In genomic region chr10:119359025-119359424, GRCh38 we compare ENCODE assay signal across 18 cellular contexts.
A peak's percentile ranks its signal among the peaks of the same experiment; 100 is the strongest.
DNase-seq lines count a peak whose midpoint lies in the region; ATAC-seq and TF ChIP-seq lines count a peak whose summit lies in the region.
"Had no signal": no experiment of that assay in that cellular context is flagged by ENCODE, and none has a peak within 500 bp of the region (broad histone marks: within the 10 kb centered on the region; RNA-seq: fewer than 3 reads in every experiment).

No MANE protein-coding gene starts in this region.

- TF ChIP-seq POLR2A in sigmoid colon (IDR thresholded peaks at IDR 0.05) (no peak), upper lobe of left lung (IDR thresholded peaks at IDR 0.05) (no peak)

- no peak for ATAC-seq in central memory CD8-positive, alpha-beta T cell (replicated peaks; ENCODE audit: extremely low read depth, poor library complexity, severe bottlenecking)
- ATAC-seq in upper lobe of left lung (ENCODE audit: low FRiP score in 2 of 2) (no peak), GM21447 (IDR thresholded peaks at IDR 0.05; ENCODE audit: unreplicated experiment) (no peak)
- ATAC-seq: GM12878, GM23338 had no signal

- H3K4me1 Mint-ChIP-seq in central memory CD8-positive, alpha-beta T cell, result peaks cover 17% of the 10 kb centered on the region
- H3K4me1 Mint-ChIP-seq: GM23338 had no signal

- intact Hi-C loops in left ventricle myocardium inferior (cut with micrococcal nuclease), result no loop called here
- intact Hi-C loops in sigmoid colon (cut with DNase I), result no loop called here

- DNase-seq in left ventricle myocardium inferior (no peak), right atrium auricular region (ENCODE audit: low spot score) (no peak), sigmoid colon (peak; percentile 35), upper lobe of left lung (no peak), NCI-H187 treated with DMSO at 0.1 percent for 48 hours (lab: John Stamatoyannopoulos, UW) (no peak)
- no peak for DNase-seq in central memory CD8-positive, alpha-beta T cell (ENCODE audit: low spot score in 2 of 2)
- DNase-seq in effector CD4-positive, alpha-beta T cell, result no peak
- DNase-seq: Calu3; CD4-positive, alpha-beta memory T cell; DMS79 treated with DMSO at 0.1 percent for 48 hours; GF-D8; HCEC 1CT had no signal

- peaks cover 66% of the 10 kb centered on the region for H3K4me1 ChIP-seq in left ventricle myocardium inferior
- H3K4me1 ChIP-seq in right atrium auricular region, result peaks cover 0 to 27% of the 10 kb centered on the region in 2 donors
- H3K4me1 ChIP-seq in sigmoid colon, result peaks cover 0 to 30% (median 18%) of the 10 kb centered on the region in 4 donors
- H3K4me1 ChIP-seq in upper lobe of left lung, result peaks cover 18 to 45% (median 30%) of the 10 kb centered on the region in 4 donors

- peaks cover 2% of the 10 kb centered on the region for H3K36me3 Mint-ChIP-seq in central memory CD8-positive, alpha-beta T cell (ENCODE audit: insufficient read depth)

- no peak overlapping the region for H3K4me3 ChIP-seq in left ventricle myocardium inferior
- H3K4me3 ChIP-seq in right atrium auricular region, result no peak overlapping the region
- H3K4me3 ChIP-seq in sigmoid colon, result no peak overlapping the region
- no peak overlapping the region for H3K4me3 ChIP-seq in upper lobe of left lung
- H3K4me3 ChIP-seq: BLaER1, GM12878, GM23338 had no signal

- TF ChIP-seq CTCF in left ventricle myocardium inferior (IDR thresholded peaks at IDR 0.05; ENCODE audit: borderline replicate concordance), result no peak
- TF ChIP-seq CTCF in right atrium auricular region (IDR thresholded peaks at IDR 0.05), result no peak
- TF ChIP-seq CTCF in sigmoid colon (IDR thresholded peaks at IDR 0.05), result no peak
- no peak for TF ChIP-seq CTCF in upper lobe of left lung (IDR thresholded peaks at IDR 0.05)

- peak overlapping the region; percentile 91 for H3K27ac ChIP-seq in left ventricle myocardium inferior (replicated peaks)
- peak overlapping the region in 1 of 2 donors; percentile 28 for H3K27ac ChIP-seq in right atrium auricular region
- no peak overlapping the region for H3K27ac ChIP-seq in sigmoid colon
- peak overlapping the region in 3 of 4 donors; percentile 13 to 69 (median 54) for H3K27ac ChIP-seq in upper lobe of left lung
- H3K27ac ChIP-seq: 22Rv1, BLaER1 had no signal

- H3K27ac Mint-ChIP-seq in central memory CD8-positive, alpha-beta T cell (ENCODE audit: low read depth), result peak overlapping the region; percentile 32
- H3K27ac Mint-ChIP-seq: CD4-positive, alpha-beta memory T cell; GM23338 had no signal

- peaks cover 14% of the 10 kb centered on the region for H3K9me3 Mint-ChIP-seq in central memory CD8-positive, alpha-beta T cell

- peaks cover 6% of the 10 kb centered on the region for H3K36me3 ChIP-seq in left ventricle myocardium inferior
- no peaks in the 10 kb centered on the region for H3K36me3 ChIP-seq in right atrium auricular region
- H3K36me3 ChIP-seq in sigmoid colon, result no peaks in the 10 kb centered on the region
- no peaks in the 10 kb centered on the region for H3K36me3 ChIP-seq in upper lobe of left lung
- H3K36me3 ChIP-seq: BLaER1 had no signal

- H3K27me3 ChIP-seq in left ventricle myocardium inferior (ENCODE audit: low read depth), result no peaks in the 10 kb centered on the region
- H3K27me3 ChIP-seq in right atrium auricular region, result no peaks in the 10 kb centered on the region
- H3K27me3 ChIP-seq in sigmoid colon, result no peaks in the 10 kb centered on the region
- H3K27me3 ChIP-seq in upper lobe of left lung, result no peaks in the 10 kb centered on the region
- H3K27me3 ChIP-seq: BLaER1 had no signal

- no peak for TF ChIP-seq EP300 in sigmoid colon (IDR thresholded peaks at IDR 0.05)
- no peak for TF ChIP-seq EP300 in upper lobe of left lung (IDR thresholded peaks at IDR 0.05)

- H3K4me3 Mint-ChIP-seq in central memory CD8-positive, alpha-beta T cell, result no peak overlapping the region
- H3K4me3 Mint-ChIP-seq: CD14-positive monocyte; CD4-positive, alpha-beta memory T cell; GM23338 had no signal

- H3K9me3 ChIP-seq in left ventricle myocardium inferior (replicated peaks) (peaks cover 8% of the 10 kb centered on the region), right atrium auricular region (peaks cover 0 to 7% of the 10 kb centered on the region in 2 donors), sigmoid colon (peaks cover 0 to 4% (median 0%) of the 10 kb centered on the region in 4 donors), upper lobe of left lung (peaks cover 0 to 11% (median 4%) of the 10 kb centered on the region in 4 donors)

- H3K27me3 Mint-ChIP-seq in central memory CD8-positive, alpha-beta T cell, result no peaks in the 10 kb centered on the region
- H3K27me3 Mint-ChIP-seq: CD4-positive, alpha-beta memory T cell had no signal

- WGBS in sigmoid colon, 2 donors, result 85 to 96% methylated on average over 4 of the region's 4 CpGs
- 96% methylated on average over 4 of the region's 4 CpGs; no CpG with 5 or more reads in 1 of the 2 donors for WGBS in upper lobe of left lung, 2 donors

Comparison
In these comparisons a context has a peak if more than half of its experiments do, and no peak if none do; other contexts are left out.
1. H3K27ac ChIP-seq: peak in left ventricle myocardium inferior (single experiment) and upper lobe of left lung (3 of 4); none in sigmoid colon (0 of 4).